8 cellular contexts compared by ENCODE assay signal in genomic region chr20:58907481-58908137, GRCh38. TPM values are rescaled to one million over a fixed set of nuclear protein-coding genes. Genes with fewer than 3 reads are reported as not detected.
A peak's percentile ranks its signal among the peaks of the same experiment; 100 is the strongest.
DNase-seq lines count a peak whose midpoint lies in the region; ATAC-seq, FAIRE-seq and TF ChIP-seq lines count a peak whose summit lies in the region.

No MANE protein-coding gene starts in this region.

- peak; percentile 54 for DNase-seq in activated naive CD4-positive, alpha-beta T cell treated with Interleukin-2 at 50 U/mL for 16 hours
- no peak for DNase-seq in activated naive CD4-positive, alpha-beta T cell treated with anti-CD3 and anti-CD28 coated beads, Interleukin-2, amount 50 U/mL, for 16 hours
- DNase-seq in NCI-H1048 (lab: John Stamatoyannopoulos, UW) (peak; percentile 51), T-helper 17 cell (peak; percentile 19 to 32 (median 23)), bronchial epithelial cell (ENCODE audit: low read depth) (peak; percentile 78), keratinocyte (ENCODE audit: low read depth, low spot score) (no peak), smooth muscle cell (lab: John Stamatoyannopoulos, UW; ENCODE audit: unreplicated experiment) (peak; percentile 44)

- dilution Hi-C loops in keratinocyte (cut with MboI; ENCODE audit: extremely low pct_ligation_motif_present, low sequenced_read_pairs), result no loop called here

- H3K4me3 Mint-ChIP-seq in T-helper 17 cell, result peak overlapping the region; percentile 81

- no peaks in the 10 kb centered on the region for H3K9me1 ChIP-seq in keratinocyte (ENCODE audit: control insufficient read depth, extremely low read depth, insufficient read depth, low read length)

- H3K4me3 ChIP-seq in bronchial epithelial cell (ENCODE audit: low read depth, low read length) (no peak overlapping the region), keratinocyte (ENCODE audit: control insufficient read depth in 2 of 3, extremely low read depth in 1 of 3, insufficient read depth in 2 of 3, low read depth in 1 of 3, low read length in 3 of 3) (no peak overlapping the region), smooth muscle cell (peak overlapping the region; percentile 11)

- FAIRE-seq in bronchial epithelial cell (lab: Jason Lieb, UNC) (no peak), keratinocyte (lab: Jason Lieb, UNC) (no peak)

- peaks cover 36% of the 10 kb centered on the region for H3F3A ChIP-seq in smooth muscle cell (ENCODE audit: low read depth)

- H3K4me1 ChIP-seq in keratinocyte (ENCODE audit: control insufficient read depth, extremely low read depth, insufficient read depth, low read length) (peaks cover 16% of the 10 kb centered on the region), smooth muscle cell (ENCODE audit: low read depth) (peaks cover 15% of the 10 kb centered on the region)

- H3K36me3 ChIP-seq in bronchial epithelial cell (ENCODE audit: control insufficient read depth, insufficient read depth, low read length) (peaks cover 30% of the 10 kb centered on the region), keratinocyte (ENCODE audit: control insufficient read depth in 2 of 2, extremely low read depth in 1 of 2, insufficient read depth in 2 of 2, low read length in 2 of 2) (peaks cover 37 to 55% of the 10 kb centered on the region in 2 experiments), smooth muscle cell (ENCODE audit: low read depth) (peaks cover 34% of the 10 kb centered on the region)

- H3K9ac ChIP-seq in keratinocyte (ENCODE audit: control insufficient read depth, extremely low read depth, insufficient read depth, low read length) (peak overlapping the region; percentile 2), smooth muscle cell (ENCODE audit: low read depth) (peak overlapping the region; percentile 73)

- H4K20me1 ChIP-seq in keratinocyte (ENCODE audit: control insufficient read depth, extremely low read depth, insufficient read depth, low read length), result peaks cover 3% of the 10 kb centered on the region
- H4K20me1 ChIP-seq in smooth muscle cell (ENCODE audit: low read depth), result peaks cover 87% of the 10 kb centered on the region

- no peaks in the 10 kb centered on the region for H3K27me3 ChIP-seq in bronchial epithelial cell (ENCODE audit: control insufficient read depth, insufficient read depth, low read length)
- no peaks in the 10 kb centered on the region for H3K27me3 ChIP-seq in keratinocyte (ENCODE audit: control insufficient read depth, extremely low read depth, insufficient read depth, low read length)
- no peaks in the 10 kb centered on the region for H3K27me3 ChIP-seq in smooth muscle cell (ENCODE audit: low read depth)

- TF ChIP-seq CTCF in bronchial epithelial cell (IDR thresholded peaks at IDR 0.05; ENCODE audit: insufficient read depth, low read length, severe bottlenecking) (no peak), keratinocyte (optimal IDR thresholded peaks at IDR 0.05 in 1 of 3, IDR thresholded peaks at IDR 0.05 in 1 of 3, conservative IDR thresholded peaks at IDR 0.05 in 1 of 3; ENCODE audit: extremely low read depth in 1 of 3, insufficient read depth in 2 of 3, low read length in 3 of 3) (no peak), smooth muscle cell (IDR thresholded peaks at IDR 0.05; ENCODE audit: borderline replicate concordance, insufficient read depth, poor library complexity, severe bottlenecking) (no peak)

- H3K27ac Mint-ChIP-seq in T-helper 17 cell, result peak overlapping the region; percentile 92

- peaks cover 9% of the 10 kb centered on the region for H3K79me2 ChIP-seq in keratinocyte (ENCODE audit: control insufficient read depth, insufficient read depth, low read length)
- H3K79me2 ChIP-seq in smooth muscle cell (ENCODE audit: low read depth), result peaks cover 43% of the 10 kb centered on the region

- no peaks in the 10 kb centered on the region for H3K27me3 Mint-ChIP-seq in T-helper 17 cell

- H2AFZ ChIP-seq in keratinocyte (ENCODE audit: control insufficient read depth, low read length) (no peak overlapping the region), smooth muscle cell (ENCODE audit: low read depth) (no peak overlapping the region)

- peaks cover 30% of the 10 kb centered on the region for H3K4me1 Mint-ChIP-seq in T-helper 17 cell

- ATAC-seq in HG02623 (IDR thresholded peaks at IDR 0.05; ENCODE audit: unreplicated experiment) (peak; percentile 79), T-helper 17 cell (peak; percentile 74)

- peak overlapping the region; percentile 57 for H3K4me2 ChIP-seq in keratinocyte (ENCODE audit: control insufficient read depth, extremely low read depth, insufficient read depth, low read depth, low read length)
- peak overlapping the region; percentile 64 for H3K4me2 ChIP-seq in smooth muscle cell

- H3K9me3 ChIP-seq in T-helper 17 cell (ENCODE audit: control insufficient read depth, low read length, poor library complexity, severe bottlenecking) (no peaks in the 10 kb centered on the region), keratinocyte (ENCODE audit: control insufficient read depth, low read depth, low read length) (no peaks in the 10 kb centered on the region), smooth muscle cell (replicated peaks; ENCODE audit: low read depth) (no peaks in the 10 kb centered on the region)

- H3K27ac ChIP-seq in keratinocyte (ENCODE audit: control insufficient read depth, insufficient read depth, low read length) (peak overlapping the region; percentile 42), smooth muscle cell (ENCODE audit: low read depth) (peak overlapping the region; percentile 89)

- WGBS in smooth muscle cell (ENCODE audit: low lambda C conversion rate), result 51% methylated on average over 10 of the region's 10 CpGs

- H3K36me3 Mint-ChIP-seq in T-helper 17 cell (ENCODE audit: low read depth), result peaks cover 9% of the 10 kb centered on the region

RNA-seq across cellular contexts. Expression of gene GNAS, which starts 55.1 kb away (rescaled TPM):
- total RNA-seq in T-helper 17 cell, result 1,000 to 10,000 TPM in 1 of 2 donors, 100 to 1,000 TPM in 1; 755 to 1,096 TPM
- 279 and 385 TPM in 2 replicates for total RNA-seq in bronchial epithelial cell
- polyA plus RNA-seq in keratinocyte, result 521 to 1,373 TPM (median 560 TPM) in 3 replicates
- polyA plus RNA-seq in keratinocyte (2011; ENCODE audit: low read depth), result 345 TPM
- 1,324 and 1,529 TPM in 2 replicates for polyA plus RNA-seq in keratinocyte (2011; cell fraction: cytosol; rRNA removed)
- polyA plus RNA-seq in keratinocyte (2011; cell fraction: nucleus; rRNA removed), result 473 and 571 TPM in 2 replicates
- polyA plus RNA-seq in keratinocyte (2012; ENCODE audit: low replicate concordance), result 763 and 836 TPM in 2 replicates
- polyA minus RNA-seq in keratinocyte, result 1,008 to 2,459 TPM (median 1,365 TPM) in 3 replicates
- polyA minus RNA-seq in keratinocyte (2011; cell fraction: cytosol; rRNA and poly(A)+ RNA removed), result 759 TPM
- polyA minus RNA-seq in keratinocyte (2011; cell fraction: nucleus; rRNA and poly(A)+ RNA removed), result 166 and 235 TPM in 2 replicates
- 1,103 and 1,240 TPM in 2 replicates for total RNA-seq in smooth muscle cell
- polyA plus RNA-seq in smooth muscle cell, result 1,914 and 1,960 TPM in 2 replicates

RNA-seq across cellular contexts. Expression of gene GNAS-AS1, which starts 56.9 kb away (rescaled TPM):
- total RNA-seq in T-helper 17 cell, result under 1 TPM in 1 of 2 donors, not detected in 1; 0.72 TPM
- 0.13 and 1.3 TPM in 2 replicates for total RNA-seq in bronchial epithelial cell
- polyA plus RNA-seq in keratinocyte, result 0.25 to 0.37 TPM (median 0.31 TPM) in 3 replicates
- polyA plus RNA-seq in keratinocyte (2011; ENCODE audit: low read depth), result 0.89 TPM
- 0.25 and 0.27 TPM in 2 replicates for polyA plus RNA-seq in keratinocyte (2011; cell fraction: cytosol; rRNA removed)
- 0.24 and 0.32 TPM in 2 replicates for polyA plus RNA-seq in keratinocyte (2011; cell fraction: nucleus; rRNA removed)
- 0.16 TPM in 1 of 2 replicates, not detected in the other for polyA plus RNA-seq in keratinocyte (2012; ENCODE audit: low replicate concordance)
- polyA minus RNA-seq in keratinocyte, result 0.13 to 0.40 TPM in 2 of 3 replicates, not detected in the other
- not detected for polyA minus RNA-seq in keratinocyte (2011; cell fraction: cytosol; rRNA and poly(A)+ RNA removed)
- 0.32 and 0.62 TPM in 2 replicates for polyA minus RNA-seq in keratinocyte (2011; cell fraction: nucleus; rRNA and poly(A)+ RNA removed)
- 0.13 and 0.40 TPM in 2 replicates for total RNA-seq in smooth muscle cell
- polyA plus RNA-seq in smooth muscle cell, result 0.35 TPM in 1 of 2 replicates, not detected in the other

Comparison
In these comparisons a context has a peak if more than half of its experiments do, and no peak if none do; other contexts are left out.
1. DNase-seq: peak in activated naive CD4-positive, alpha-beta T cell treated with Interleukin-2 at 50 U/mL for 16 hours (single experiment), NCI-H1048 (single experiment), T-helper 17 cell (3 of 3), bronchial epithelial cell (single experiment) and smooth muscle cell (single experiment); none in activated naive CD4-positive, alpha-beta T cell treated with anti-CD3 and anti-CD28 coated beads, Interleukin-2, amount 50 U/mL, for 16 hours (single experiment) and keratinocyte (single experiment).